2 cellular contexts compared by ENCODE assay signal in genomic region chr9:233708-234107, GRCh38. TPM values are rescaled to one million over a fixed set of nuclear protein-coding genes. Genes with fewer than 3 reads are reported as not detected.
"Had no signal": no experiment of that assay in that cellular context is flagged by ENCODE, and none has a peak within 500 bp of the region (broad histone marks: within the 10 kb centered on the region; RNA-seq: fewer than 3 reads in every experiment).

No MANE protein-coding gene starts in this region.

RNA-seq across cellular contexts. Expression of gene DOCK8, which starts 19.0 kb away (rescaled TPM):
- total RNA-seq: osteocyte had no signal
- polyA plus RNA-seq: neural cell had no signal
